In genomic region chr4:26372076-26372475, GRCh38 we compare ENCODE assay signal across 1 cellular context.
TF ChIP-seq lines count a peak whose summit lies in the region.

No MANE protein-coding gene starts in this region.

TF ChIP-seq in SK-N-SH treated with all-trans-retinoic acid at 6 μM for 48 hours, 23 proteins besides CTCF, POLR2A, EP300 and RAD21 (continued from another document):
- TF ChIP-seq, protein P1, sequence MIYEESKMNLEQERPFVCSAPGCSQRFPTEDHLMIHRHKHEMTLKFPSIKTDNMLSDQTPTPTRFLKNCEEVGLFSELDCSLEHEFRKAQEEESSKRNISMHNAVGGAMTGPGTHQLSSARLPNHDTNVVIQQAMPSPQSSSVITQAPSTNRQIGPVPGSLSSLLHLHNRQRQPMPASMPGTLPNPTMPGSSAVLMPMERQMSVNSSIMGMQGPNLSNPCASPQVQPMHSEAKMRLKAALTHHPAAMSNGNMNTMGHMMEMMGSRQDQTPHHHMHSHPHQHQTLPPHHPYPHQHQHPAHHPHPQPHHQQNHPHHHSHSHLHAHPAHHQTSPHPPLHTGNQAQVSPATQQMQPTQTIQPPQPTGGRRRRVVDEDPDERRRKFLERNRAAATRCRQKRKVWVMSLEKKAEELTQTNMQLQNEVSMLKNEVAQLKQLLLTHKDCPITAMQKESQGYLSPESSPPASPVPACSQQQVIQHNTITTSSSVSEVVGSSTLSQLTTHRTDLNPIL (CRISPR knock-in tag; IDR thresholded peaks at IDR 0.05; ENCODE audit: low read depth), result no peak
- TF ChIP-seq OSR1 (CRISPR knock-in tag; IDR thresholded peaks at IDR 0.05), result no peak
- no peak for TF ChIP-seq RARB (CRISPR knock-in tag; IDR thresholded peaks at IDR 0.05)
- TF ChIP-seq, protein P2, sequence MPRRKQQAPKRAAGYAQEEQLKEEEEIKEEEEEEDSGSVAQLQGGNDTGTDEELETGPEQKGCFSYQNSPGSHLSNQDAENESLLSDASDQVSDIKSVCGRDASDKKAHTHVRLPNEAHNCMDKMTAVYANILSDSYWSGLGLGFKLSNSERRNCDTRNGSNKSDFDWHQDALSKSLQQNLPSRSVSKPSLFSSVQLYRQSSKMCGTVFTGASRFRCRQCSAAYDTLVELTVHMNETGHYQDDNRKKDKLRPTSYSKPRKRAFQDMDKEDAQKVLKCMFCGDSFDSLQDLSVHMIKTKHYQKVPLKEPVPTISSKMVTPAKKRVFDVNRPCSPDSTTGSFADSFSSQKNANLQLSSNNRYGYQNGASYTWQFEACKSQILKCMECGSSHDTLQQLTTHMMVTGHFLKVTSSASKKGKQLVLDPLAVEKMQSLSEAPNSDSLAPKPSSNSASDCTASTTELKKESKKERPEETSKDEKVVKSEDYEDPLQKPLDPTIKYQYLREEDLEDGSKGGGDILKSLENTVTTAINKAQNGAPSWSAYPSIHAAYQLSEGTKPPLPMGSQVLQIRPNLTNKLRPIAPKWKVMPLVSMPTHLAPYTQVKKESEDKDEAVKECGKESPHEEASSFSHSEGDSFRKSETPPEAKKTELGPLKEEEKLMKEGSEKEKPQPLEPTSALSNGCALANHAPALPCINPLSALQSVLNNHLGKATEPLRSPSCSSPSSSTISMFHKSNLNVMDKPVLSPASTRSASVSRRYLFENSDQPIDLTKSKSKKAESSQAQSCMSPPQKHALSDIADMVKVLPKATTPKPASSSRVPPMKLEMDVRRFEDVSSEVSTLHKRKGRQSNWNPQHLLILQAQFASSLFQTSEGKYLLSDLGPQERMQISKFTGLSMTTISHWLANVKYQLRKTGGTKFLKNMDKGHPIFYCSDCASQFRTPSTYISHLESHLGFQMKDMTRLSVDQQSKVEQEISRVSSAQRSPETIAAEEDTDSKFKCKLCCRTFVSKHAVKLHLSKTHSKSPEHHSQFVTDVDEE (CRISPR knock-in tag; IDR thresholded peaks at IDR 0.05), result no peak
